9 cellular contexts compared by ENCODE assay signal in the genomic region with DNA sequence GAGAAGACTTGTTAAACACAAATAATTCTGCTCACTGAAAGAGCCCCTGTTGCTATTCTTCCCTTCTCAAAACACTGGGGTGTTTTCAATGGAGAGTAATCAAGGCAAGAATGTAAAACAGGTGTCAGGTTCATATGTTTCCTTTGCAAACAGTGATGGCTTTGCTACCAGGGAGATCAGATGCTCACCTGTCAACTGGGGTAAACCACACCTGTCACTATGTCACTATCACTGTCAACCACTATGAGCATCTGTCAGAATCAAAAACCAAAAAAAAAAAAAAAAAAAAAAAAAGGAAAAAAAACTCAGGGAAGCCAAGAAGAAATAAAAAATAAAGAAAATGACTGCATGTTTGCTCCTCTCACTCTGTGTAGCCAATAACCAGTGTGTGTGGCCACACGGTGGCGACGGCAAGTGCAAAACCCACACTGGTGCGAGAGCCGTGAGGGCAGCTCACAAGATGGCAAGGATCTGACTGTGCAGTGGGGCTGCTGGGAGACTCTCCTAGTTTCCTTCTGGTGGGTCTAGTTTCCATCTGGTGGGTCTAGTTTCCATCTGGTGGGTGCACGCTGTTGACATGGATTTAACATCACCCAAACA. TPM values are rescaled to one million over a fixed set of nuclear protein-coding genes. Genes with fewer than 3 reads are reported as not detected.
DNase-seq lines count a peak whose midpoint lies in the region; ATAC-seq and TF ChIP-seq lines count a peak whose summit lies in the region.
"Had no signal": no experiment of that assay in that cellular context is flagged by ENCODE, and none has a peak within 500 bp of the region (broad histone marks: within the 10 kb centered on the region; RNA-seq: fewer than 3 reads in every experiment).

No MANE protein-coding gene starts in this region.

- ATAC-seq in DND-41 (ENCODE audit: insufficient read depth, low read depth) (peak; percentile 54; the same call in 2 of the 3 replicates), HG02973 (IDR thresholded peaks at IDR 0.05; ENCODE audit: unreplicated experiment) (peak; percentile 70), HG02840 (IDR thresholded peaks at IDR 0.05; ENCODE audit: low FRiP score, unreplicated experiment) (no peak), HG02642 (IDR thresholded peaks at IDR 0.05; ENCODE audit: poor library complexity, unreplicated experiment) (no peak), HG02678 (IDR thresholded peaks at IDR 0.05; ENCODE audit: unreplicated experiment) (no peak)

- H3K27ac ChIP-seq in DND-41 (ENCODE audit: low read length): no peak overlapping the region
- peak overlapping the region; percentile 59 to 79 (median 60) for H3K27ac ChIP-seq in sigmoid colon
- H3K27ac ChIP-seq: lower lobe of right lung had no signal

- H3K36me3 ChIP-seq in DND-41 (ENCODE audit: insufficient read depth, low read length): peaks cover 95% of the 10 kb centered on the region
- H3K36me3 ChIP-seq in sigmoid colon: peaks cover 34 to 71% (median 54%) of the 10 kb centered on the region in 4 donors

- H3K4me3 ChIP-seq in DND-41 (ENCODE audit: low read depth in 1 of 2, low read length in 2 of 2) (no peak overlapping the region), fibroblast of the aortic adventitia (ENCODE audit: low read depth, low read length) (no peak overlapping the region), sigmoid colon (no peak overlapping the region)
- H3K4me3 ChIP-seq: lower lobe of right lung had no signal

- H3K9me3 ChIP-seq in DND-41 (ENCODE audit: insufficient read depth, low read length, severe bottlenecking) (no peaks in the 10 kb centered on the region), sigmoid colon (no peaks in the 10 kb centered on the region)
- H3K9me3 ChIP-seq: lower lobe of right lung had no signal

- no peak overlapping the region for H2AFZ ChIP-seq in DND-41 (ENCODE audit: low read depth, low read length)

- peaks cover 100% of the 10 kb centered on the region for H3K79me2 ChIP-seq in DND-41 (ENCODE audit: insufficient read depth, low read length)

- H3K4me1 ChIP-seq in DND-41 (ENCODE audit: insufficient read depth, low read length): no peaks in the 10 kb centered on the region
- H3K4me1 ChIP-seq in sigmoid colon: peaks cover 0 to 66% (median 50%) of the 10 kb centered on the region in 4 donors

- WGBS in sigmoid colon, 2 donors: 69 to 75% methylated on average over 6 of the region's 6 CpGs

- no peak overlapping the region for H3K9ac ChIP-seq in DND-41 (ENCODE audit: low read depth, low read length)

- peaks cover 99% of the 10 kb centered on the region for H4K20me1 ChIP-seq in DND-41 (ENCODE audit: insufficient read depth, low read length)

- no peak for DNase-seq in DND-41
- peak; percentile 55 for DNase-seq in activated CD4-positive, alpha-beta T cell treated with anti-CD3 and anti-CD28 coated beads for 48 hours
- no peak for DNase-seq in fibroblast of the aortic adventitia (ENCODE audit: low read depth)
- DNase-seq in sigmoid colon: peak; percentile 73
- DNase-seq: lower lobe of right lung had no signal

- intact Hi-C loops in sigmoid colon (cut with DNase I): no loop called here

- H3K27me3 ChIP-seq in DND-41 (ENCODE audit: insufficient read depth, low read length, poor library complexity) (no peaks in the 10 kb centered on the region), sigmoid colon (no peaks in the 10 kb centered on the region)

- TF ChIP-seq POLR2A in sigmoid colon (IDR thresholded peaks at IDR 0.05): no peak

- TF ChIP-seq CTCF in DND-41 (IDR thresholded peaks at IDR 0.05; ENCODE audit: borderline replicate concordance, extremely low read depth, low read length, poor library complexity, severe bottlenecking) (peak; percentile 44), fibroblast of the aortic adventitia (IDR thresholded peaks at IDR 0.05; ENCODE audit: insufficient read depth, low read length) (peak; percentile 41), sigmoid colon (IDR thresholded peaks at IDR 0.05) (peak in 1 of 4 experiments; percentile 24)

- no peak for TF ChIP-seq EP300 in sigmoid colon (IDR thresholded peaks at IDR 0.05)

- no peak overlapping the region for H3K4me2 ChIP-seq in DND-41 (ENCODE audit: insufficient read depth, low read length)

RNA-seq across cellular contexts. Expression of a gene that starts 22.7 kb away (rescaled TPM):
- 107 and 214 TPM in 2 replicates for total RNA-seq in fibroblast of the aortic adventitia (ENCODE audit: low replicate concordance)
- total RNA-seq in sigmoid colon: 10 to 100 TPM; 68.8 to 84.2 (median 83.4) TPM
- polyA plus RNA-seq in sigmoid colon: 10 to 100 TPM; 25.2 to 71.2 (median 30.1) TPM

Comparison
In these comparisons a context has a peak if more than half of its experiments do, and no peak if none do; other contexts are left out.
1. ATAC-seq: peak in DND-41 (single experiment) and HG02973 (single experiment); none in HG02840 (single experiment), HG02642 (single experiment) and HG02678 (single experiment).
2. DNase-seq: peak in activated CD4-positive, alpha-beta T cell treated with anti-CD3 and anti-CD28 coated beads for 48 hours (single experiment) and sigmoid colon (single experiment); none in DND-41 (single experiment) and fibroblast of the aortic adventitia (single experiment).